In the genomic region with DNA sequence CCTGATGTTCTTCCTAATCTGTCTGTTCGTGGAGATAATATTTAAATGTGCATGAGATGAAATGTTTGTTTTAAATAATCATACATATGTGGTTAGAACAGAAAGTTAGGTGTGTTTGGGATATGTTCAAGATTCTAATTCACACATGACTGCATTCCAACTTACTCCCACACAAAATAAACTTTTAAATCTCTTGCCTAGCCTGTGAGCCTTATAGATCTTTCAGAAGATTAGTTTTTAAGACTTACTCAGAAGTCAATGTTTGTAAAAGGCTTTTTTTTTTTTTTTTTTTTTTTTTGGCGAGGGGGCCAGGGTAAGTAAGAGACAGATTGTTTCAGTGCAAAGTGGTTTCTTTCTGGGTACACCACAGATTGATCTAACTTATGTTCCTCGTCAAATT, we compare ENCODE assay signal across 23 cellular contexts. TPM values are rescaled to one million over a fixed set of nuclear protein-coding genes. Genes with fewer than 3 reads are reported as not detected.
DNase-seq lines count a peak whose midpoint lies in the region; ATAC-seq, FAIRE-seq and TF ChIP-seq lines count a peak whose summit lies in the region.
"Had no signal": no experiment of that assay in that cellular context is flagged by ENCODE, and none has a peak within 500 bp of the region (broad histone marks: within the 10 kb centered on the region; RNA-seq: fewer than 3 reads in every experiment).

No MANE protein-coding gene starts in this region.

- POLR2A ChIA-PET in A673 (lab: Charles Lee; ENCODE audit: low non-redundant PET) (no interaction called here), endothelial cell of umbilical vein (lab: Charles Lee) (no interaction called here)

- intact Hi-C loops in A673 (cut with micrococcal nuclease; ENCODE audit: unreplicated experiment) = no loop called here
- intact Hi-C loops in endothelial cell of umbilical vein (cut with micrococcal nuclease) = no loop called here

- H3K4me1 ChIP-seq in A673 (ENCODE audit: insufficient read depth, low read length, poor library complexity, severe bottlenecking) (peaks cover 28% of the 10 kb centered on the region), endothelial cell of umbilical vein (ENCODE audit: control insufficient read depth, extremely low read depth, insufficient read depth, low read length) (peaks cover 16% of the 10 kb centered on the region), mesenchymal stem cell (ENCODE audit: control insufficient read depth, insufficient read depth, low read depth, low read length) (no peaks in the 10 kb centered on the region)
- H3K4me1 ChIP-seq: prostate gland had no signal

- H3K9me3 ChIP-seq in A673 (ENCODE audit: low read depth, low read length, poor library complexity, severe bottlenecking) = no peaks in the 10 kb centered on the region
- H3K9me3 ChIP-seq in endothelial cell of umbilical vein (replicated peaks; ENCODE audit: control insufficient read depth, insufficient read depth, low read length) = no peaks in the 10 kb centered on the region
- H3K9me3 ChIP-seq in mesenchymal stem cell (ENCODE audit: control insufficient read depth, low read length) = no peaks in the 10 kb centered on the region
- H3K9me3 ChIP-seq: prostate gland had no signal

- no peak overlapping the region for H3K23ac ChIP-seq in mesenchymal stem cell (ENCODE audit: low read length in 2 of 2)

- H3K27ac Mint-ChIP-seq in natural killer cell treated with Interleukin-12 subunit alpha and Interleukin-12 subunit beta and Interleukin-15 and Interleukin-18, amount 100 ng/mL, for 72 hours = no peak overlapping the region
- H3K27ac Mint-ChIP-seq: activated naive CD4-positive, alpha-beta T cell treated with anti-CD3 and anti-CD28 coated beads, Interleukin-2, amount 50 U/mL, for 72 hours; activated T-cell treated with anti-CD3 and anti-CD28 coated beads, Interleukin-2, amount 50 U/mL, for 72 hours; stimulated activated naive CD8-positive, alpha-beta T cell treated with anti-CD3 and anti-CD28 coated beads, Interleukin-15, Interleukin-2, amounts not matched to agents 100 ng/mL and 50 ng/mL, for 24 hours had no signal

- FAIRE-seq in endothelial cell of umbilical vein (lab: Jason Lieb, UNC) = no peak
- FAIRE-seq: endometrium, GM18507 had no signal

- no CpG with 5 or more reads among the region's 3 CpGs for WGBS in mesenchymal stem cell

- no peak overlapping the region for H3K18ac ChIP-seq in mesenchymal stem cell (ENCODE audit: low read depth in 1 of 2, low read length in 2 of 2)

- no peak for TF ChIP-seq POLR2A in endothelial cell of umbilical vein (IDR thresholded peaks at IDR 0.05; ENCODE audit: low read depth, low read length)

- no TSS peak for BruUV-seq in A673 (replicated peaks; lab: Mats Ljungman, UMichigan)
- no TSS peak for BruUV-seq in endothelial cell of umbilical vein (replicated peaks; lab: Mats Ljungman, UMichigan)

- no peak overlapping the region for H2BK5ac ChIP-seq in mesenchymal stem cell (ENCODE audit: low read depth, low read length, poor library complexity, severe bottlenecking)

- TF ChIP-seq CTCF in A673 (conservative IDR thresholded peaks at IDR 0.05; ENCODE audit: low read depth, low read length) = no peak
- no peak for TF ChIP-seq CTCF in endothelial cell of umbilical vein (IDR thresholded peaks at IDR 0.05; ENCODE audit: extremely low read depth in 1 of 2, insufficient read depth in 1 of 2, low read depth in 1 of 2, low read length in 2 of 2)

- no peaks in the 10 kb centered on the region for H3K9me1 ChIP-seq in endothelial cell of umbilical vein (replicated peaks; ENCODE audit: control insufficient read depth, extremely low read depth, insufficient read depth, low read length)

- peak; percentile 22 for DNase-seq in A673 (ENCODE audit: low spot score)
- DNase-seq in HT-29 (ENCODE audit: low spot score) = peak; percentile 3
- DNase-seq in endothelial cell of umbilical vein (ENCODE audit: low read depth, low spot score) = peak; percentile 15
- peak; percentile 29 for DNase-seq in mesenchymal stem cell
- DNase-seq in activated T-cell treated with anti-CD3 and anti-CD28 coated beads, Interleukin-2, amount 50 U/mL, for 48 hours = no peak
- DNase-seq in activated gamma-delta T cell treated with Interleukin-2 at 50 U/mL for 16 hours = no peak
- DNase-seq in natural killer cell treated with Interleukin-12 subunit alpha and Interleukin-12 subunit beta and Interleukin-15 and Interleukin-18, amount 100 ng/mL, for 72 hours (ENCODE audit: low spot score) = no peak
- DNase-seq: activated CD4-positive, CD25-positive, alpha-beta regulatory T cell treated with anti-CD3 and anti-CD28 coated beads, Interleukin-2, amount 50 U/mL, for 72 hours; activated T-cell treated with anti-CD3 and anti-CD28 coated beads, Interleukin-2, amount 50 U/mL, for 72 hours; left cardiac atrium; MG63; NCI-H1436 treated with DMSO at 0.1 percent for 48 hours; NCI-H2171; stimulated activated CD4-positive, alpha-beta T cell treated with anti-CD3 and anti-CD28 coated beads, Interleukin-4, amount 100 ng/mL, for 1 hour; SW 1271 had no signal

- H2BK12ac ChIP-seq in mesenchymal stem cell (ENCODE audit: low read length in 2 of 2) = no peak overlapping the region

- no peak overlapping the region for H3K4me3 ChIP-seq in A673 (ENCODE audit: low read depth, low read length, poor library complexity, severe bottlenecking)
- H3K4me3 ChIP-seq in endothelial cell of umbilical vein (replicated peaks in 1 of 3; ENCODE audit: insufficient read depth in 1 of 3, low read depth in 1 of 3, low read length in 3 of 3) = no peak overlapping the region
- H3K4me3 ChIP-seq in mesenchymal stem cell (ENCODE audit: insufficient read depth in 1 of 2, low read depth in 1 of 2, low read length in 2 of 2) = no peak overlapping the region
- H3K4me3 ChIP-seq: MG63, prostate gland had no signal

- no peak overlapping the region for H2AK5ac ChIP-seq in mesenchymal stem cell (ENCODE audit: low read length, severe bottlenecking)

- peaks cover 0 to 2% of the 10 kb centered on the region in 2 donors for H3K27me3 Mint-ChIP-seq in natural killer cell treated with Interleukin-12 subunit alpha and Interleukin-12 subunit beta and Interleukin-15 and Interleukin-18, amount 100 ng/mL, for 72 hours

- CTCF ChIA-PET in A673 (lab: Charles Lee) = no interaction called here
- CTCF ChIA-PET in endothelial cell of umbilical vein (lab: Charles Lee) = interaction anchor here (0.9 kb wide), 1 partner anchor 16 kb away, joined by 3 read pairs; no protein-coding TSS in a partner anchor

- H4K91ac ChIP-seq in mesenchymal stem cell (ENCODE audit: low read length) = no peak overlapping the region

- H3K9ac ChIP-seq in endothelial cell of umbilical vein (replicated peaks; ENCODE audit: extremely low read depth, insufficient read depth, low read length) (peak overlapping the region; percentile 56), mesenchymal stem cell (ENCODE audit: low read length) (peak overlapping the region; percentile 81)

- no peaks in the 10 kb centered on the region for H3K27me3 ChIP-seq in A673 (replicated peaks; ENCODE audit: insufficient read depth, low read depth, low read length, poor library complexity)
- H3K27me3 ChIP-seq in endothelial cell of umbilical vein (ENCODE audit: control insufficient read depth in 2 of 2, insufficient read depth in 2 of 2, low read length in 2 of 2) = no peaks in the 10 kb centered on the region
- H3K27me3 ChIP-seq in mesenchymal stem cell (ENCODE audit: control insufficient read depth in 1 of 2, insufficient read depth in 1 of 2, low read length in 2 of 2) = no peaks in the 10 kb centered on the region
- H3K27me3 ChIP-seq: MG63 had no signal

- H3K4me3 Mint-ChIP-seq in natural killer cell treated with Interleukin-12 subunit alpha and Interleukin-12 subunit beta and Interleukin-15 and Interleukin-18, amount 100 ng/mL, for 72 hours = no peak overlapping the region
- H3K4me3 Mint-ChIP-seq: activated T-cell treated with anti-CD3 and anti-CD28 coated beads, Interleukin-2, amount 50 U/mL, for 72 hours; neural crest cell; stimulated activated naive CD8-positive, alpha-beta T cell treated with anti-CD3 and anti-CD28 coated beads, Interleukin-15, Interleukin-2, amounts not matched to agents 100 ng/mL and 50 ng/mL, for 24 hours had no signal

- H2AFZ ChIP-seq in endothelial cell of umbilical vein (ENCODE audit: low read depth, low read length) = no peak overlapping the region
- no peak overlapping the region for H2AFZ ChIP-seq in mesenchymal stem cell (ENCODE audit: low read depth, low read length)

- H2BK15ac ChIP-seq in mesenchymal stem cell (ENCODE audit: low read depth, poor library complexity, severe bottlenecking) = no peak overlapping the region

- H3K36me3 ChIP-seq in A673 (ENCODE audit: insufficient read depth, low read length, poor library complexity, severe bottlenecking) = no peaks in the 10 kb centered on the region
- H3K36me3 ChIP-seq in endothelial cell of umbilical vein (ENCODE audit: control insufficient read depth in 2 of 2, extremely low read depth in 1 of 2, insufficient read depth in 2 of 2, low read length in 2 of 2) = no peaks in the 10 kb centered on the region
- H3K36me3 ChIP-seq in mesenchymal stem cell (ENCODE audit: control insufficient read depth in 1 of 2, insufficient read depth in 2 of 2, low read depth in 1 of 2, low read length in 2 of 2) = no peaks in the 10 kb centered on the region
- H3K36me3 ChIP-seq: MG63, prostate gland had no signal

- peaks cover 5% of the 10 kb centered on the region for H3K36me3 Mint-ChIP-seq in natural killer cell treated with Interleukin-12 subunit alpha and Interleukin-12 subunit beta and Interleukin-15 and Interleukin-18, amount 100 ng/mL, for 72 hours

- no peak overlapping the region for H4K8ac ChIP-seq in mesenchymal stem cell (ENCODE audit: low read length)

- peaks cover 0 to 3% of the 10 kb centered on the region in 2 donors for H3K4me1 Mint-ChIP-seq in natural killer cell treated with Interleukin-12 subunit alpha and Interleukin-12 subunit beta and Interleukin-15 and Interleukin-18, amount 100 ng/mL, for 72 hours (ENCODE audit: low read depth in 2 of 2)

- H4K20me1 ChIP-seq in endothelial cell of umbilical vein (replicated peaks; ENCODE audit: control insufficient read depth, extremely low read depth, insufficient read depth, low read length) = no peaks in the 10 kb centered on the region

- no peak for ATAC-seq in GM21515 (IDR thresholded peaks at IDR 0.05; ENCODE audit: unreplicated experiment)
- ATAC-seq in natural killer cell treated with Interleukin-12 subunit alpha and Interleukin-12 subunit beta and Interleukin-15 and Interleukin-18, amount 100 ng/mL, for 72 hours = no peak
- ATAC-seq: activated naive CD4-positive, alpha-beta T cell treated with anti-CD3 and anti-CD28 coated beads, Interleukin-2, amount 50 U/mL, for 72 hours; activated T-cell treated with anti-CD3 and anti-CD28 coated beads, Interleukin-2, amount 50 U/mL, for 72 hours had no signal

- no peaks in the 10 kb centered on the region for H3K79me1 ChIP-seq in mesenchymal stem cell (replicated peaks; ENCODE audit: low read length, poor library complexity, severe bottlenecking)

- H3K4ac ChIP-seq in mesenchymal stem cell (ENCODE audit: low read depth in 1 of 2, low read length in 2 of 2) = no peak overlapping the region

- H3K27ac ChIP-seq in A673 (ENCODE audit: low read depth, low read length, poor library complexity, severe bottlenecking) (peak overlapping the region; percentile 49), endothelial cell of umbilical vein (ENCODE audit: insufficient read depth, low read depth, low read length) (peak overlapping the region; percentile 63), mesenchymal stem cell (ENCODE audit: low read length, poor library complexity, severe bottlenecking) (no peak overlapping the region)
- H3K27ac ChIP-seq: HL-60, prostate gland had no signal

- no peak overlapping the region for H2BK120ac ChIP-seq in mesenchymal stem cell (ENCODE audit: low read depth, low read length)

- H3K9me3 Mint-ChIP-seq in natural killer cell treated with Interleukin-12 subunit alpha and Interleukin-12 subunit beta and Interleukin-15 and Interleukin-18, amount 100 ng/mL, for 72 hours = no peaks in the 10 kb centered on the region
- H3K9me3 Mint-ChIP-seq: activated T-cell treated with anti-CD3 and anti-CD28 coated beads, Interleukin-2, amount 50 U/mL, for 72 hours had no signal

- no peaks in the 10 kb centered on the region for H3K79me2 ChIP-seq in endothelial cell of umbilical vein (ENCODE audit: control insufficient read depth, insufficient read depth, low read length)

- H3K4me2 ChIP-seq in endothelial cell of umbilical vein (ENCODE audit: insufficient read depth, low read length) (peak overlapping the region; percentile 66), mesenchymal stem cell (ENCODE audit: low read length, poor library complexity, severe bottlenecking) (no peak overlapping the region)

- dilution Hi-C loops in endothelial cell of umbilical vein (cut with MboI; ENCODE audit: extremely low pct_ligation_motif_present, low sequenced_read_pairs) = no loop called here

- H3K14ac ChIP-seq in mesenchymal stem cell (ENCODE audit: low read length in 2 of 2) = no peak overlapping the region

RNA-seq across cellular contexts. Expression of a gene that starts 39.0 kb away (rescaled TPM):
- total RNA-seq in A673 (2021) (7.2 and 8.3 TPM in 2 replicates), endothelial cell of umbilical vein (8.3 and 8.9 TPM in 2 replicates)
- 4.5 and 4.6 TPM in 2 replicates for total RNA-seq in HT-29 (2014; rRNA removed; shearing (Covaris generic))
- 2.5 and 3.1 TPM in 2 replicates for polyA plus RNA-seq in endothelial cell of umbilical vein
- polyA plus RNA-seq in endothelial cell of umbilical vein (2011; cell fraction: cytosol; rRNA removed) = 2.5 and 2.9 TPM in 2 replicates
- 5.1 and 5.9 TPM in 2 replicates for polyA plus RNA-seq in endothelial cell of umbilical vein (2011; cell fraction: nucleus; rRNA removed)
- polyA plus RNA-seq in endothelial cell of umbilical vein (2012) = 5.4 and 6.5 TPM in 2 replicates
- 8.2 and 9.5 TPM in 2 replicates for polyA minus RNA-seq in endothelial cell of umbilical vein
- 3.8 TPM for polyA minus RNA-seq in endothelial cell of umbilical vein (2011; cell fraction: cytosol; rRNA and poly(A)+ RNA removed)
- 6.6 and 9.9 TPM in 2 replicates for polyA minus RNA-seq in endothelial cell of umbilical vein (2011; cell fraction: nucleus; rRNA and poly(A)+ RNA removed)
- 9.6 TPM for polyA plus RNA-seq in mesenchymal stem cell (2013, experiment 1 of 2)
- 10.2 TPM for polyA plus RNA-seq in mesenchymal stem cell (2013, experiment 2 of 2)
- total RNA-seq in natural killer cell treated with Interleukin-12 subunit alpha and Interleukin-12 subunit beta and Interleukin-15 and Interleukin-18, amount 100 ng/mL, for 72 hours = 1 to 10 TPM; 7.1 to 7.8 TPM

RNA-seq across cellular contexts. Expression of a gene that starts 44.7 kb away (rescaled TPM):
- total RNA-seq in A673 (2021) (8.0 and 9.0 TPM in 2 replicates), endothelial cell of umbilical vein (8.7 and 9.3 TPM in 2 replicates)
- 6.4 and 7.5 TPM in 2 replicates for total RNA-seq in HT-29 (2014; rRNA removed; shearing (Covaris generic))
- polyA plus RNA-seq in endothelial cell of umbilical vein = 5.8 and 7.3 TPM in 2 replicates
- 9.0 and 10.2 TPM in 2 replicates for polyA plus RNA-seq in endothelial cell of umbilical vein (2011; cell fraction: cytosol; rRNA removed)
- polyA plus RNA-seq in endothelial cell of umbilical vein (2011; cell fraction: nucleus; rRNA removed) = 13.1 and 13.8 TPM in 2 replicates
- polyA plus RNA-seq in endothelial cell of umbilical vein (2012) = 8.3 and 10.6 TPM in 2 replicates
- polyA minus RNA-seq in endothelial cell of umbilical vein = 8.3 and 13.4 TPM in 2 replicates
- polyA minus RNA-seq in endothelial cell of umbilical vein (2011; cell fraction: cytosol; rRNA and poly(A)+ RNA removed) = 6.1 TPM
- polyA minus RNA-seq in endothelial cell of umbilical vein (2011; cell fraction: nucleus; rRNA and poly(A)+ RNA removed) = 6.9 and 9.0 TPM in 2 replicates
- polyA plus RNA-seq in mesenchymal stem cell (2013, experiment 1 of 2) = 8.7 TPM
- polyA plus RNA-seq in mesenchymal stem cell (2013, experiment 2 of 2) = 9.3 TPM
- 10 to 100 TPM; 18.7 to 20.5 TPM for total RNA-seq in natural killer cell treated with Interleukin-12 subunit alpha and Interleukin-12 subunit beta and Interleukin-15 and Interleukin-18, amount 100 ng/mL, for 72 hours

Comparison
In these comparisons a context has a peak if more than half of its experiments do, and no peak if none do; other contexts are left out.
1. DNase-seq: peak in A673 (single experiment), HT-29 (single experiment), endothelial cell of umbilical vein (single experiment) and mesenchymal stem cell (single experiment); none in activated T-cell treated with anti-CD3 and anti-CD28 coated beads, Interleukin-2, amount 50 U/mL, for 48 hours (0 of 2), activated gamma-delta T cell treated with Interleukin-2 at 50 U/mL for 16 hours (single experiment) and natural killer cell treated with Interleukin-12 subunit alpha and Interleukin-12 subunit beta and Interleukin-15 and Interleukin-18, amount 100 ng/mL, for 72 hours (single experiment).